In genomic region chr1:116262995-116263385, GRCh38 we compare ENCODE assay signal across 22 cellular contexts.
"Had no signal": no experiment of that assay in that cellular context is flagged by ENCODE, and none has a peak within 500 bp of the region (broad histone marks: within the 10 kb centered on the region; RNA-seq: fewer than 3 reads in every experiment).

No MANE protein-coding gene starts in this region.

- H3K36me3 ChIP-seq: pancreas, right atrium auricular region, thoracic aorta, uterus had no signal

- DNase-seq: activated B cell treated with CpG ODN at 0.5 μM for 24 hours; activated CD4-positive, alpha-beta T cell treated with anti-CD3 and anti-CD28 coated beads for 36 hours; activated CD8-positive, alpha-beta memory T cell treated with anti-CD3 and anti-CD28 coated beads, Interleukin-2, amount 10 ng/mL, durations not matched to agents 7 days and 5 days; activated CD8-positive, alpha-beta T cell treated with anti-CD3 and anti-CD28 coated beads, Interleukin-2, amount 10 ng/mL, durations not matched to agents 7 days and 5 days; activated naive CD4-positive, alpha-beta T cell; activated T-cell treated with anti-CD3 and anti-CD28 coated beads, Interleukin-2, amount 50 U/mL, for 72 hours; dermis blood vessel endothelial cell; effector memory CD4-positive, alpha-beta T cell; foreskin fibroblast; head of caudate nucleus; hippocampal formation; left cardiac atrium; left ventricle myocardium superior; pancreas; psoas muscle; stimulated activated naive CD4-positive, alpha-beta T cell treated with Interleukin-2 at 50 U/mL for 16 hours; T-helper 17 cell; T1000; uterus had no signal

- H3K27ac ChIP-seq: pancreas, psoas muscle, right atrium auricular region, thoracic aorta, uterus had no signal

- H3K27me3 ChIP-seq: pancreas, right atrium auricular region, uterus had no signal

- ATAC-seq: activated CD4-positive, alpha-beta T cell treated with anti-CD3 and anti-CD28 coated beads for 36 hours; activated CD8-positive, alpha-beta memory T cell treated with anti-CD3 and anti-CD28 coated beads, Interleukin-2, amount 10 ng/mL, durations not matched to agents 7 days and 5 days; activated CD8-positive, alpha-beta T cell treated with anti-CD3 and anti-CD28 coated beads, Interleukin-2, amount 10 ng/mL, durations not matched to agents 7 days and 5 days; activated naive CD4-positive, alpha-beta T cell treated with anti-CD3 and anti-CD28 coated beads, Interleukin-2, amount 50 U/mL, for 72 hours; activated T-cell treated with anti-CD3 and anti-CD28 coated beads, Interleukin-2, amount 50 U/mL, for 72 hours; left cardiac atrium; left ventricle myocardium superior; pancreas; psoas muscle; T-helper 17 cell had no signal

- H3K9me3 ChIP-seq: pancreas, psoas muscle, right atrium auricular region, thoracic aorta, uterus had no signal

- H3K4me3 ChIP-seq: pancreas, psoas muscle, right atrium auricular region, thoracic aorta, uterus had no signal

- H3K4me1 ChIP-seq: pancreas, psoas muscle, right atrium auricular region, uterus had no signal
